In the genomic region with DNA sequence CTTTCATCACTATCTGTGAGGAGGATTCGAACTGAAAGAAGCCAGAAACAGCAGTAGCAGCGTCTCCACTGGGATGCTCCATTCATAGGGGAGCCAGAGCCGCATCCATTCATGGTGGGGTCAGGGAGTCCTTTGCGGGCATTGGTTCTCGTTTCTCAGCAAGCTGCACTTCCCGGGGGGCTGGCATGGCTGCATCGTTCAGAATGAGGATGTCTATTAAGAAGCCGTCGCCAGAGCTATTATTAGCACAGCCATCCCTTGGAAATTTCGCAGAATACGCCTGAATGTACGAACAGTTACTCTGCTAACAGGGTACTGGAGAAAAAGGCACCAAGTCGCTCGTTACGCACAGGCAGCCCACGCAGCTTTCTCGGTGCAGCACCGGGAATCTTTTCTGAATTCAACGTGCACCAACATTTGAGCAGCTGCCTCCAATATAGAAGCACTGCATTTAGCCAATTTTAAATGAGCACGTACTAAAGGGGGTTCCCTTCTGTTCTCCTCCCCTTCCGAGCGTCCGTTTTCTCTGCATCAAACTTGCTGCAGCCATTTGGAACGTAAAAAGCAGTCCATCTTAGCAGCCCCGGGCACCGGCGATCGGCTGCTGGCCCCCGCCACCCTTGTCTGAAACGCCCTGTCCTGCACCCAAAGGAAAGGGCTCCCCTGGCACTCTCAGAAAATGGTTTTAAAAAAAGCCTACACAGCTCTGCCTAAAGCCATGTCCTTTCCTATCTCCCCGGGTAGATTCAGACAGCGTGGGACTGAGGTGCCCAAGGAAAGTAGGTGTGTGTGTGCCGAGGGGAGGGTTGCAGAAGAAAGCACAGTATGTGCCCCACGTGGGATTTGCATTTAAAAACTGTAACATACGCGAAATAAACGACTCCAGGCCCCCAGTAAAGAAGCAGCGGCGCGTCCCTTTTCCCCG, we compare ENCODE assay signal across 9 cellular contexts.
DNase-seq lines count a peak whose midpoint lies in the region; ATAC-seq, FAIRE-seq and TF ChIP-seq lines count a peak whose summit lies in the region.
"Had no signal": no experiment of that assay in that cellular context is flagged by ENCODE, and none has a peak within 500 bp of the region (broad histone marks: within the 10 kb centered on the region; RNA-seq: fewer than 3 reads in every experiment).

No MANE protein-coding gene starts in this region.

- no peak for TF ChIP-seq POLR2A in A549 (IDR thresholded peaks at IDR 0.05; ENCODE audit: low read length)
- no peak for TF ChIP-seq POLR2A in H54 (IDR thresholded peaks at IDR 0.05; ENCODE audit: low read depth, low read length)
- TF ChIP-seq POLR2A in spleen (IDR thresholded peaks at IDR 0.05): no peak

- H3K27ac ChIP-seq in A549 (no peak overlapping the region), spleen (peak overlapping the region in 7 of 8 donors; percentile 44 to 79 (median 73))

- intact Hi-C loops in spleen (cut with DNase I; ENCODE audit: low total_unique reads): no loop called here

- H3K27me3 ChIP-seq in spleen (replicated peaks in 1 of 7): peaks cover 0 to 68% (median 33%) of the 10 kb centered on the region in 7 donors

- no peaks in the 10 kb centered on the region for H3K36me3 ChIP-seq in spleen

- WGBS in A549 (ENCODE audit: missing lambda C conversion rate): 42% methylated on average over 41 of the region's 41 CpGs
- 4 to 10% (median 4%) methylated on average over 34 to 41 of the region's 41 CpGs for WGBS in spleen, 5 donors

- POLR2A ChIA-PET in A549 (lab: Yijun Ruan, JAX): no interaction called here

- no peak for TF ChIP-seq EP300 in A549 (IDR thresholded peaks at IDR 0.05)

- no peaks in the 10 kb centered on the region for H3K9me3 ChIP-seq in A549
- peaks cover 0 to 5% (median 0%) of the 10 kb centered on the region in 8 donors for H3K9me3 ChIP-seq in spleen

- no peak for TF ChIP-seq RAD21 in A549 (conservative IDR thresholded peaks at IDR 0.05 in 1 of 2, IDR thresholded peaks at IDR 0.05 in 1 of 2)

- H3K4me3 ChIP-seq in A549: peak overlapping the region; percentile 19; the same call in 1 of the 3 replicates
- H3K4me3 ChIP-seq in spleen: peak overlapping the region; percentile 29 to 66 (median 39)

- CTCF ChIA-PET in A549 (lab: Yijun Ruan, JAX): interaction anchor here (1.0 kb wide), 1 partner anchor 121 kb away, joined by 3 read pairs; no protein-coding TSS in a partner anchor

- peak in 1 of 2 experiments; percentile 26; a peak in 3 of 6 replicates for ATAC-seq in A549

- DNase-seq in A549 (ENCODE audit: low read depth in 1 of 2, low spot score in 1 of 2) (no peak), H54 (ENCODE audit: insufficient read length, low spot score) (peak; percentile 39), astrocyte of the hippocampus (ENCODE audit: low read depth, low spot score) (peak; percentile 67), iPS-NIHi7 (ENCODE audit: extremely low spot score) (peak; percentile 52), spleen (no peak), D721Med (ENCODE audit: insufficient read length, low spot score) (no peak), NCI-H345 (lab: John Stamatoyannopoulos, UW) (no peak), NCI-H1694 treated with DMSO at 0.1 percent for 48 hours (lab: John Stamatoyannopoulos, UW) (no peak)

- no peak for TF ChIP-seq CTCF in A549 (IDR thresholded peaks at IDR 0.05)
- TF ChIP-seq CTCF in spleen (IDR thresholded peaks at IDR 0.05 in 8 of 11, conservative IDR thresholded peaks at IDR 0.05 in 3 of 11): no peak
- no peak for TF ChIP-seq CTCF in D721Med (IDR thresholded peaks at IDR 0.05; ENCODE audit: insufficient read depth, missing control alignments)

- FAIRE-seq in A549 (lab: Jason Lieb, UNC): no peak
- no peak for FAIRE-seq in H54 (lab: Jason Lieb, UNC)
- FAIRE-seq in D721Med (lab: Jason Lieb, UNC): no peak
- FAIRE-seq: endometrium had no signal

- H3K4me1 ChIP-seq in A549 (no peaks in the 10 kb centered on the region), spleen (peaks cover 4 to 33% (median 19%) of the 10 kb centered on the region in 6 donors)

- peak overlapping the region; percentile 58 for H3K4me2 ChIP-seq in A549

TF ChIP-seq in A549, 52 proteins besides CTCF, POLR2A, EP300 and RAD21:
- no peak for TF ChIP-seq MAZ (IDR thresholded peaks at IDR 0.05; ENCODE audit: borderline replicate concordance, low read depth, low read length)
- TF ChIP-seq RARB (CRISPR knock-in tag; IDR thresholded peaks at IDR 0.05): no peak
- no peak for TF ChIP-seq CBX2 (IDR thresholded peaks at IDR 0.05; ENCODE audit: borderline replicate concordance, low read depth)
- no peak for TF ChIP-seq CHD2 (IDR thresholded peaks at IDR 0.05; ENCODE audit: low read length, partially characterized antibody)
- no peak for TF ChIP-seq CEBPB (IDR thresholded peaks at IDR 0.05)
- TF ChIP-seq BHLHE40 (IDR thresholded peaks at IDR 0.05; ENCODE audit: low read depth, low read length): no peak
- TF ChIP-seq ESRRA (IDR thresholded peaks at IDR 0.05; ENCODE audit: borderline replicate concordance, low read length): no peak
- no peak for TF ChIP-seq HDAC2 (IDR thresholded peaks at IDR 0.05)
- no peak for TF ChIP-seq FOSL2 (IDR thresholded peaks at IDR 0.05)
- TF ChIP-seq FOSL2 (CRISPR knock-in tag; IDR thresholded peaks at IDR 0.05): no peak
- TF ChIP-seq JUN (IDR thresholded peaks at IDR 0.05): no peak
- TF ChIP-seq, protein P1, sequence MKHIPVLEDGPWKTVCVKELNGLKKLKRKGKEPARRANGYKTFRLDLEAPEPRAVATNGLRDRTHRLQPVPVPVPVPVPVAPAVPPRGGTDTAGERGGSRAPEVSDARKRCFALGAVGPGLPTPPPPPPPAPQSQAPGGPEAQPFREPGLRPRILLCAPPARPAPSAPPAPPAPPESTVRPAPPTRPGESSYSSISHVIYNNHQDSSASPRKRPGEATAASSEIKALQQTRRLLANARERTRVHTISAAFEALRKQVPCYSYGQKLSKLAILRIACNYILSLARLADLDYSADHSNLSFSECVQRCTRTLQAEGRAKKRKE (CRISPR knock-in tag; IDR thresholded peaks at IDR 0.05; ENCODE audit: low read depth): no peak
- TF ChIP-seq RFX5 (IDR thresholded peaks at IDR 0.05): no peak
TF ChIP-seq in A549: peak in this region for 0.

Comparison
In these comparisons a context has a peak if more than half of its experiments do, and no peak if none do; other contexts are left out.
1. DNase-seq: peak in H54 (single experiment), astrocyte of the hippocampus (single experiment) and iPS-NIHi7 (single experiment); none in A549 (0 of 2), spleen (single experiment), D721Med (single experiment), NCI-H345 (single experiment) and NCI-H1694 treated with DMSO at 0.1 percent for 48 hours (single experiment).
2. H3K27ac ChIP-seq: peak in spleen (7 of 8); none in A549 (0 of 2).